Comparison of ENCODE assay signal across 16 cellular contexts in genomic region chr6:151796842-151797530, GRCh38. TPM values are rescaled to one million over a fixed set of nuclear protein-coding genes. Genes with fewer than 3 reads are reported as not detected.
DNase-seq lines count a peak whose midpoint lies in the region; ATAC-seq and TF ChIP-seq lines count a peak whose summit lies in the region.
"Had no signal": no experiment of that assay in that cellular context is flagged by ENCODE, and none has a peak within 500 bp of the region (broad histone marks: within the 10 kb centered on the region; RNA-seq: fewer than 3 reads in every experiment).

No MANE protein-coding gene starts in this region.

- H3K27ac Mint-ChIP-seq in activated naive CD4-positive, alpha-beta T cell treated with anti-CD3 and anti-CD28 coated beads for 36 hours, result no peak overlapping the region
- H3K27ac Mint-ChIP-seq in WTC11, result no peak overlapping the region

- H3K9me3 ChIP-seq in right atrium auricular region, result no peaks in the 10 kb centered on the region
- H3K9me3 ChIP-seq in psoas muscle, result no peaks in the 10 kb centered on the region
- no peaks in the 10 kb centered on the region for H3K9me3 ChIP-seq in aorta (ENCODE audit: control insufficient read depth, low read length)
- H3K9me3 ChIP-seq: BLaER1 had no signal

- H3K4me1 ChIP-seq in right atrium auricular region (no peaks in the 10 kb centered on the region), psoas muscle (peaks cover 11% of the 10 kb centered on the region), aorta (ENCODE audit: control insufficient read depth in 1 of 2, insufficient read depth in 2 of 2, low read length in 2 of 2) (peaks cover 4 to 5% of the 10 kb centered on the region in 2 donors)
- H3K4me1 ChIP-seq: BLaER1 had no signal

- no peak overlapping the region for H3K4me3 Mint-ChIP-seq in activated naive CD4-positive, alpha-beta T cell treated with anti-CD3 and anti-CD28 coated beads for 36 hours
- H3K4me3 Mint-ChIP-seq in WTC11, result no peak overlapping the region

- H3K4me3 ChIP-seq in right atrium auricular region (no peak overlapping the region), psoas muscle (no peak overlapping the region), aorta (ENCODE audit: low read length in 2 of 2) (no peak overlapping the region)
- H3K4me3 ChIP-seq: BLaER1 had no signal

- CTCF ChIA-PET in activated naive CD4-positive, alpha-beta T cell treated with anti-CD3 and anti-CD28 coated beads for 36 hours (lab: Charles Lee), result no interaction called here
- CTCF ChIA-PET in WTC11 (lab: Charles Lee), result no interaction called here

- H3K36me3 Mint-ChIP-seq in activated naive CD4-positive, alpha-beta T cell treated with anti-CD3 and anti-CD28 coated beads for 36 hours (ENCODE audit: low read depth), result no peaks in the 10 kb centered on the region
- no peaks in the 10 kb centered on the region for H3K36me3 Mint-ChIP-seq in WTC11

- H3K27me3 Mint-ChIP-seq in activated naive CD4-positive, alpha-beta T cell treated with anti-CD3 and anti-CD28 coated beads for 36 hours (ENCODE audit: low read depth), result peaks cover 14% of the 10 kb centered on the region
- no peaks in the 10 kb centered on the region for H3K27me3 Mint-ChIP-seq in WTC11 (ENCODE audit: low read depth)

- H3K27me3 ChIP-seq in right atrium auricular region (no peaks in the 10 kb centered on the region), psoas muscle (ENCODE audit: insufficient read depth in 3 of 3, low read length in 2 of 3) (peaks cover 0 to 5% (median 0%) of the 10 kb centered on the region in 3 donors), aorta (ENCODE audit: control insufficient read depth in 1 of 2, insufficient read depth in 2 of 2, low read length in 1 of 2) (no peaks in the 10 kb centered on the region)
- H3K27me3 ChIP-seq: BLaER1 had no signal

- H3K27ac ChIP-seq in right atrium auricular region (no peak overlapping the region), psoas muscle (peak overlapping the region; percentile 47), aorta (ENCODE audit: low read depth in 1 of 2, low read length in 2 of 2) (peak overlapping the region in 1 of 2 donors; percentile 76)
- H3K27ac ChIP-seq: 22Rv1, BLaER1 had no signal

- POLR2A ChIA-PET in WTC11 (lab: Charles Lee), result no interaction called here

- ATAC-seq in Right ventricle myocardium superior (ENCODE audit: poor library complexity), result peak; percentile 59
- ATAC-seq in left ventricle myocardium superior, result peak; percentile 60
- ATAC-seq in psoas muscle, result peak; percentile 54 to 81 (median 70)
- peak; percentile 76 for ATAC-seq in aorta (ENCODE audit: low FRiP score)
- no peak for ATAC-seq in WTC11

- no peaks in the 10 kb centered on the region for H3K9me3 Mint-ChIP-seq in activated naive CD4-positive, alpha-beta T cell treated with anti-CD3 and anti-CD28 coated beads for 36 hours
- H3K9me3 Mint-ChIP-seq in WTC11, result 0 out of 2 replicates have a peak, but pooled peaks cover 5% of the 10 kb centered on the region

- no peak for DNase-seq in Right ventricle myocardium superior
- no peak for DNase-seq in right atrium auricular region (ENCODE audit: low spot score)
- DNase-seq in left ventricle myocardium superior, result no peak
- no peak for DNase-seq in psoas muscle
- DNase-seq in aorta, result no peak
- DNase-seq in activated naive CD4-positive, alpha-beta T cell treated with anti-CD3 and anti-CD28 coated beads for 36 hours, result no peak
- no peak for DNase-seq in pons (ENCODE audit: low spot score)
- DNase-seq in WTC11 (ENCODE audit: low spot score), result no peak
- DNase-seq: GOT3, KBM-7, NCI-H1092, NCI-H345, NCI-H748 treated with DMSO at 0.1 percent for 48 hours had no signal

- no peak for TF ChIP-seq CTCF in right atrium auricular region (IDR thresholded peaks at IDR 0.05)
- no peak for TF ChIP-seq CTCF in psoas muscle (IDR thresholded peaks at IDR 0.05)
- TF ChIP-seq CTCF in WTC11 (IDR thresholded peaks at IDR 0.05), result no peak

- H3K36me3 ChIP-seq in right atrium auricular region, result no peaks in the 10 kb centered on the region
- H3K36me3 ChIP-seq in psoas muscle (ENCODE audit: insufficient read depth in 1 of 2, low read depth in 1 of 2), result no peaks in the 10 kb centered on the region
- no peaks in the 10 kb centered on the region for H3K36me3 ChIP-seq in aorta (ENCODE audit: control insufficient read depth in 1 of 2, insufficient read depth in 2 of 2, low read length in 1 of 2)
- H3K36me3 ChIP-seq: BLaER1 had no signal

- 55 to 58% (median 58%) methylated on average over 5 of the region's 5 CpGs for whole genome bisulfite sequencing in psoas muscle, 3 donors
- WGBS in aorta, 2 donors, result 52 to 57% methylated on average over 5 of the region's 5 CpGs

- H3K4me1 Mint-ChIP-seq in activated naive CD4-positive, alpha-beta T cell treated with anti-CD3 and anti-CD28 coated beads for 36 hours (ENCODE audit: low read depth), result no peaks in the 10 kb centered on the region
- peaks cover 6% of the 10 kb centered on the region; the same call in 1 of the 2 replicates for H3K4me1 Mint-ChIP-seq in WTC11

- intact Hi-C loops in Right ventricle myocardium superior (cut with DNase I), result no loop called here
- intact Hi-C loops in left ventricle myocardium superior (cut with micrococcal nuclease), result no loop called here
- intact Hi-C loops in psoas muscle (cut with DNase I), result no loop called here
- intact Hi-C loops in aorta (cut with DNase I), result no loop called here
- intact Hi-C loops in activated naive CD4-positive, alpha-beta T cell treated with anti-CD3 and anti-CD28 coated beads for 36 hours (cut with micrococcal nuclease), result no loop called here

TF ChIP-seq in WTC11, 78 proteins besides CTCF, POLR2A, EP300 and RAD21 (continues in another document):
- no peak for TF ChIP-seq TEAD4 (CRISPR knock-in tag; IDR thresholded peaks at IDR 0.05)
- TF ChIP-seq, protein P1, sequence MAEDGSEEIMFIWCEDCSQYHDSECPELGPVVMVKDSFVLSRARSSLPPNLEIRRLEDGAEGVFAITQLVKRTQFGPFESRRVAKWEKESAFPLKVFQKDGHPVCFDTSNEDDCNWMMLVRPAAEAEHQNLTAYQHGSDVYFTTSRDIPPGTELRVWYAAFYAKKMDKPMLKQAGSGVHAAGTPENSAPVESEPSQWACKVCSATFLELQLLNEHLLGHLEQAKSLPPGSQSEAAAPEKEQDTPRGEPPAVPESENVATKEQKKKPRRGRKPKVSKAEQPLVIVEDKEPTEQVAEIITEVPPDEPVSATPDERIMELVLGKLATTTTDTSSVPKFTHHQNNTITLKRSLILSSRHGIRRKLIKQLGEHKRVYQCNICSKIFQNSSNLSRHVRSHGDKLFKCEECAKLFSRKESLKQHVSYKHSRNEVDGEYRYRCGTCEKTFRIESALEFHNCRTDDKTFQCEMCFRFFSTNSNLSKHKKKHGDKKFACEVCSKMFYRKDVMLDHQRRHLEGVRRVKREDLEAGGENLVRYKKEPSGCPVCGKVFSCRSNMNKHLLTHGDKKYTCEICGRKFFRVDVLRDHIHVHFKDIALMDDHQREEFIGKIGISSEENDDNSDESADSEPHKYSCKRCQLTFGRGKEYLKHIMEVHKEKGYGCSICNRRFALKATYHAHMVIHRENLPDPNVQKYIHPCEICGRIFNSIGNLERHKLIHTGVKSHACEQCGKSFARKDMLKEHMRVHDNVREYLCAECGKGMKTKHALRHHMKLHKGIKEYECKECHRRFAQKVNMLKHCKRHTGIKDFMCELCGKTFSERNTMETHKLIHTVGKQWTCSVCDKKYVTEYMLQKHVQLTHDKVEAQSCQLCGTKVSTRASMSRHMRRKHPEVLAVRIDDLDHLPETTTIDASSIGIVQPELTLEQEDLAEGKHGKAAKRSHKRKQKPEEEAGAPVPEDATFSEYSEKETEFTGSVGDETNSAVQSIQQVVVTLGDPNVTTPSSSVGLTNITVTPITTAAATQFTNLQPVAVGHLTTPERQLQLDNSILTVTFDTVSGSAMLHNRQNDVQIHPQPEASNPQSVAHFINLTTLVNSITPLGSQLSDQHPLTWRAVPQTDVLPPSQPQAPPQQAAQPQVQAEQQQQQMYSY (CRISPR knock-in tag; IDR thresholded peaks at IDR 0.05), result no peak
- TF ChIP-seq AFF4 (CRISPR knock-in tag; IDR thresholded peaks at IDR 0.05; ENCODE audit: borderline replicate concordance), result no peak
- no peak for TF ChIP-seq ZNF263 (CRISPR knock-in tag; IDR thresholded peaks at IDR 0.05; ENCODE audit: low read depth)
- no peak for TF ChIP-seq ZNF317 (CRISPR knock-in tag; IDR thresholded peaks at IDR 0.05; ENCODE audit: borderline replicate concordance, low read depth)

RNA-seq across cellular contexts. Expression of gene ESR1, which starts 10.5 kb away (rescaled TPM):
- total RNA-seq in Right ventricle myocardium superior, result 1.2 TPM
- under 1 TPM; 0.47 to 0.67 TPM for total RNA-seq in right atrium auricular region
- 1.3 TPM for total RNA-seq in left ventricle myocardium superior
- total RNA-seq in psoas muscle, result 1 to 10 TPM; 1.5 to 4.4 (median 2.6) TPM
- polyA plus RNA-seq in psoas muscle, result under 1 TPM; 0.42 to 0.93 (median 0.92) TPM
- 10 to 100 TPM in 1 of 2 donors, 1 to 10 TPM in 1; 4.1 to 12.3 TPM for total RNA-seq in aorta
- 1 to 10 TPM in 1 of 2 donors, under 1 TPM in 1; 0.13 to 1.6 TPM for polyA plus RNA-seq in aorta
- total RNA-seq in activated naive CD4-positive, alpha-beta T cell treated with anti-CD3 and anti-CD28 coated beads for 36 hours, result under 1 TPM; 0.52 to 0.54 TPM
- total RNA-seq in WTC11 (2021), result 0.32 to 1.3 TPM (median 0.98 TPM) in 3 replicates
- total RNA-seq: Daoy had no signal
